ENCODE assay signal across 10 cellular contexts in the genomic region with DNA sequence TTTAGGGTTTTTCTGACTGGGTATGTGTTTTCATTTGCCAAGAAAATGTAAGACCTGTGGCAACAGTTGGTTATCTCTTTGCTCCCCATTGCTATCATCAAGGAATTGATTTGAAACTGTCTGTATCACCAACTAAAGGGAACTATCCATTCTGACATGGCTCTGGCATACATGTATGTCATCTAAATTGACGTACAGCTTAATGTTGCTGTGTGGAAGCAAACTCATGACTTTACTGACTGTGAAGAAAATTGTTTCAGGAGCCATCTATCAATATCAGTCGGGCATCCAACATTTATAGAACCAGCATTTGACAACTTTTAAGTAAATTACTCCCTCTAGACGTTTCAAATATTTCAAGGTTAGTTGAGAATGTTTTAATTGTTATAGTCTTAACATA.
ATAC-seq and TF ChIP-seq lines count a peak whose summit lies in the region.
"Had no signal": no experiment of that assay in that cellular context is flagged by ENCODE, and none has a peak within 500 bp of the region (broad histone marks: within the 10 kb centered on the region; RNA-seq: fewer than 3 reads in every experiment).

No MANE protein-coding gene starts in this region.

- no peak for ATAC-seq in GM19328 (IDR thresholded peaks at IDR 0.05; ENCODE audit: unreplicated experiment)
- ATAC-seq: A549; CD8-positive, alpha-beta T cell had no signal

- no peak overlapping the region for H3K9ac ChIP-seq in neural cell (ENCODE audit: low read length)
- H3K9ac ChIP-seq: BLaER1; BLaER1 treated with 17β-estradiol and CSF1 and Interleukin-3, amounts not matched to agents 10 nM and 100 nM had no signal

- H3K79me2 ChIP-seq in neural cell (replicated peaks; ENCODE audit: insufficient read depth, low read length): no peaks in the 10 kb centered on the region

- H3K27me3 ChIP-seq in neural cell (ENCODE audit: insufficient read depth, low read depth, low read length): no peaks in the 10 kb centered on the region
- H3K27me3 ChIP-seq: BE2C; BLaER1; BLaER1 treated with 17β-estradiol and CSF1 and Interleukin-3, amounts not matched to agents 10 nM and 100 nM had no signal

- no peaks in the 10 kb centered on the region for H3K36me3 ChIP-seq in neural cell (ENCODE audit: insufficient read depth, low read length)
- H3K36me3 ChIP-seq: BE2C; BLaER1; BLaER1 treated with 17β-estradiol and CSF1 and Interleukin-3, amounts not matched to agents 10 nM and 100 nM had no signal

- no peaks in the 10 kb centered on the region for H4K20me1 ChIP-seq in neural cell (ENCODE audit: insufficient read depth)
- H4K20me1 ChIP-seq: BLaER1; BLaER1 treated with 17β-estradiol and CSF1 and Interleukin-3, amounts not matched to agents 10 nM and 100 nM had no signal

- no peak for TF ChIP-seq CTCF in neural cell (IDR thresholded peaks at IDR 0.05; ENCODE audit: poor library complexity, severe bottlenecking)

- H3K4me2 ChIP-seq in neural cell (ENCODE audit: low read length): no peak overlapping the region
- H3K4me2 ChIP-seq: A549; BLaER1; BLaER1 treated with 17β-estradiol and CSF1 and Interleukin-3, amounts not matched to agents 10 nM and 100 nM had no signal

- no peak overlapping the region for H2AFZ ChIP-seq in neural cell (ENCODE audit: low read depth, low read length)

- TF ChIP-seq RAD21 in neural cell (conservative IDR thresholded peaks at IDR 0.05): no peak

- no peak overlapping the region for H3K4me3 ChIP-seq in neural cell (ENCODE audit: low read length)
- H3K4me3 ChIP-seq: A549; BLaER1; BLaER1 treated with 17β-estradiol and CSF1 and Interleukin-3, amounts not matched to agents 10 nM and 100 nM had no signal

- no peak overlapping the region for H3K27ac ChIP-seq in neural cell (ENCODE audit: low read length)
- H3K27ac ChIP-seq: 22Rv1; A549; BLaER1; BLaER1 treated with 17β-estradiol and CSF1 and Interleukin-3, amounts not matched to agents 10 nM and 100 nM; C4-2B had no signal

- H3F3A ChIP-seq in neural cell (ENCODE audit: insufficient read depth, low read length, poor library complexity, severe bottlenecking): no peaks in the 10 kb centered on the region

- TF ChIP-seq EP300 in neural cell (conservative IDR thresholded peaks at IDR 0.05; ENCODE audit: poor library complexity, severe bottlenecking): peak; percentile 84

- no peaks in the 10 kb centered on the region for H3K9me2 ChIP-seq in neural cell (ENCODE audit: insufficient read depth, low read length)

- no peaks in the 10 kb centered on the region for H3K9me3 ChIP-seq in neural cell (ENCODE audit: low read length)
- H3K9me3 ChIP-seq: A549; BE2C; BLaER1; BLaER1 treated with 17β-estradiol and CSF1 and Interleukin-3, amounts not matched to agents 10 nM and 100 nM; Caco-2 had no signal

TF ChIP-seq in neural cell, 6 proteins besides CTCF, POLR2A, EP300 and RAD21:
- TF ChIP-seq MXI1 (conservative IDR thresholded peaks at IDR 0.05; ENCODE audit: poor library complexity, severe bottlenecking) (no peak), POLR2AphosphoS5 (IDR thresholded peaks at IDR 0.05) (peak; percentile 54), TAF1 (IDR thresholded peaks at IDR 0.05; ENCODE audit: low read depth) (no peak)
- TF ChIP-seq, protein P1, sequence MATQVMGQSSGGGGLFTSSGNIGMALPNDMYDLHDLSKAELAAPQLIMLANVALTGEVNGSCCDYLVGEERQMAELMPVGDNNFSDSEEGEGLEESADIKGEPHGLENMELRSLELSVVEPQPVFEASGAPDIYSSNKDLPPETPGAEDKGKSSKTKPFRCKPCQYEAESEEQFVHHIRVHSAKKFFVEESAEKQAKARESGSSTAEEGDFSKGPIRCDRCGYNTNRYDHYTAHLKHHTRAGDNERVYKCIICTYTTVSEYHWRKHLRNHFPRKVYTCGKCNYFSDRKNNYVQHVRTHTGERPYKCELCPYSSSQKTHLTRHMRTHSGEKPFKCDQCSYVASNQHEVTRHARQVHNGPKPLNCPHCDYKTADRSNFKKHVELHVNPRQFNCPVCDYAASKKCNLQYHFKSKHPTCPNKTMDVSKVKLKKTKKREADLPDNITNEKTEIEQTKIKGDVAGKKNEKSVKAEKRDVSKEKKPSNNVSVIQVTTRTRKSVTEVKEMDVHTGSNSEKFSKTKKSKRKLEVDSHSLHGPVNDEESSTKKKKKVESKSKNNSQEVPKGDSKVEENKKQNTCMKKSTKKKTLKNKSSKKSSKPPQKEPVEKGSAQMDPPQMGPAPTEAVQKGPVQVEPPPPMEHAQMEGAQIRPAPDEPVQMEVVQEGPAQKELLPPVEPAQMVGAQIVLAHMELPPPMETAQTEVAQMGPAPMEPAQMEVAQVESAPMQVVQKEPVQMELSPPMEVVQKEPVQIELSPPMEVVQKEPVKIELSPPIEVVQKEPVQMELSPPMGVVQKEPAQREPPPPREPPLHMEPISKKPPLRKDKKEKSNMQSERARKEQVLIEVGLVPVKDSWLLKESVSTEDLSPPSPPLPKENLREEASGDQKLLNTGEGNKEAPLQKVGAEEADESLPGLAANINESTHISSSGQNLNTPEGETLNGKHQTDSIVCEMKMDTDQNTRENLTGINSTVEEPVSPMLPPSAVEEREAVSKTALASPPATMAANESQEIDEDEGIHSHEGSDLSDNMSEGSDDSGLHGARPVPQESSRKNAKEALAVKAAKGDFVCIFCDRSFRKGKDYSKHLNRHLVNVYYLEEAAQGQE (IDR thresholded peaks at IDR 0.05; ENCODE audit: borderline replicate concordance): no peak
